ENCODE assay signal across 24 cellular contexts in the genomic region with DNA sequence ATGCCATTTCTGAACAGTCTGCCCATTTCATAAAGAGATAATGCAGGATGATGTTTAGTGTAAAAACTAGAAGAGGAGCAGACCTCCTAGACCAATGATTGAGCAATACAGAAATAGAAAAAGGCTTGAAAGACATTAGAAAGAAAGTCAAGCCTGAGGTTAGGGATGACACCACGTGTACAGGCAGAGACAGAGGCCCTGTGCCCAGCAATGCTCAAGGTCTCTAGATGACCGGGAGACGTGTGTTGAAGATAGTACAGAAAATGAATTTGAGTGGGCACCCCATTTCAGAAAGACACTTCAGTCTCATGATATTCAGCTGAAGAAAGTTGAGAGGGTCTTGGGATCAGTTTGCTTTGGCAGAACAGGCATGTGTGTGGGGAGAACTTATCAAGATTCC.
"Had no signal": no experiment of that assay in that cellular context is flagged by ENCODE, and none has a peak within 500 bp of the region (broad histone marks: within the 10 kb centered on the region; RNA-seq: fewer than 3 reads in every experiment).

No MANE protein-coding gene starts in this region.

- ATAC-seq: mucosa of descending colon; naive thymus-derived CD4-positive, alpha-beta T cell; natural killer cell treated with Interleukin-12 subunit alpha and Interleukin-12 subunit beta and Interleukin-15 and Interleukin-18, amount 100 ng/mL, for 72 hours; pancreas; right cardiac atrium; stimulated activated effector memory CD8-positive, alpha-beta T cell treated with anti-CD3 and anti-CD28 coated beads, Interleukin-12 subunit alpha, Interleukin-12 subunit beta, amount 100 ng/mL, for 72 hours; upper lobe of right lung had no signal

- H3K9me3 ChIP-seq: left ventricle myocardium inferior, mucosa of descending colon, pancreas, prostate gland, sigmoid colon, spleen, suprapubic skin, thoracic aorta, tibial artery, upper lobe of right lung had no signal

- DNase-seq: islet precursor cell; left ventricle myocardium inferior; midbrain; mucosa of descending colon; naive thymus-derived CD4-positive, alpha-beta T cell; nucleus accumbens; pancreas; retina; right cardiac atrium; sigmoid colon; small intestine; spleen; stimulated activated CD4-positive, alpha-beta T cell treated with anti-CD3 and anti-CD28 coated beads, Interleukin-4, amount 100 ng/mL, for 24 hours; stimulated activated naive CD4-positive, alpha-beta T cell; tibial artery; trophoblast cell; upper lobe of right lung had no signal

- FAIRE-seq: pancreas, small intestine, urothelium cell line had no signal

- H3K27me3 ChIP-seq: pancreas, sigmoid colon, spleen, suprapubic skin, tibial artery, upper lobe of right lung had no signal

- H3K4me3 ChIP-seq: left ventricle myocardium inferior, lung, mucosa of descending colon, pancreas, prostate gland, sigmoid colon, spleen, suprapubic skin, thoracic aorta, tibial artery, upper lobe of right lung had no signal

- H3K27ac ChIP-seq: left ventricle myocardium inferior, pancreas, prostate gland, sigmoid colon, spleen, suprapubic skin, thoracic aorta, tibial artery, upper lobe of right lung had no signal

- H3K36me3 ChIP-seq: prostate gland had no signal
